37 cellular contexts compared by ENCODE assay signal in genomic region chr3:108959017-108959416, GRCh38. TPM values are rescaled to one million over a fixed set of nuclear protein-coding genes. Genes with fewer than 3 reads are reported as not detected.
DNase-seq lines count a peak whose midpoint lies in the region; ATAC-seq, FAIRE-seq and TF ChIP-seq lines count a peak whose summit lies in the region.
"Had no signal": no experiment of that assay in that cellular context is flagged by ENCODE, and none has a peak within 500 bp of the region (broad histone marks: within the 10 kb centered on the region; RNA-seq: fewer than 3 reads in every experiment).

No MANE protein-coding gene starts in this region.

- BruUV-seq in MCF 10A (replicated peaks; lab: Mats Ljungman, UMichigan) (no TSS peak), mammary epithelial cell (replicated peaks; lab: Mats Ljungman, UMichigan) (no TSS peak)

- no peaks in the 10 kb centered on the region for H3K36me3 ChIP-seq in breast epithelium
- H3K36me3 ChIP-seq in RWPE2 (ENCODE audit: low read depth) = no peaks in the 10 kb centered on the region
- H3K36me3 ChIP-seq in mammary epithelial cell (ENCODE audit: insufficient read depth, low read length) = no peaks in the 10 kb centered on the region
- H3K36me3 ChIP-seq in prostate gland = no peaks in the 10 kb centered on the region
- H3K36me3 ChIP-seq: Peyer's patch, SJCRH30, uterus had no signal

- H3K79me2 ChIP-seq in mammary epithelial cell (ENCODE audit: insufficient read depth, low read length) = no peaks in the 10 kb centered on the region
- H3K79me2 ChIP-seq: parathyroid adenoma had no signal

- no peaks in the 10 kb centered on the region for H3K36me3 Mint-ChIP-seq in MCF 10A (ENCODE audit: insufficient read depth, unreplicated experiment)
- H3K36me3 Mint-ChIP-seq: activated CD8-positive, alpha-beta memory T cell treated with anti-CD3 and anti-CD28 coated beads, Interleukin-2, amount 10 ng/mL, durations not matched to agents 7 days and 5 days; brain had no signal

- H3K9me3 Mint-ChIP-seq in MCF 10A (ENCODE audit: unreplicated experiment) = no peaks in the 10 kb centered on the region
- H3K9me3 Mint-ChIP-seq: activated naive CD8-positive, alpha-beta T cell treated with anti-CD3 and anti-CD28 coated beads, Interleukin-2, amount 50 U/mL, for 24 hours; activated T-cell treated with anti-CD3 and anti-CD28 coated beads, Interleukin-2, amount 50 U/mL, for 4 hours; brain; CD4-positive, alpha-beta T cell; stimulated activated naive CD8-positive, alpha-beta T cell treated with anti-CD3 and anti-CD28 coated beads, Interleukin-15, Interleukin-2, amounts not matched to agents 100 ng/mL and 50 ng/mL, for 24 hours had no signal

- WGBS in mammary epithelial cell (ENCODE audit: low coverage, missing lambda C conversion rate) = 27% methylated on average over 1 of the region's 1 CpG
- WGBS in prostate gland = 79% methylated on average over 1 of the region's 1 CpG

- no peak overlapping the region for H3K27ac ChIP-seq in breast epithelium
- H3K27ac ChIP-seq in RWPE2 (ENCODE audit: poor library complexity, severe bottlenecking) = no peak overlapping the region
- H3K27ac ChIP-seq in mammary epithelial cell (ENCODE audit: insufficient read depth, low read depth, low read length) = no peak overlapping the region
- H3K27ac ChIP-seq in prostate gland = no peak overlapping the region
- H3K27ac ChIP-seq: parathyroid adenoma, Peyer's patch, SJCRH30, uterus had no signal

- FAIRE-seq in urothelium cell line (lab: Jason Lieb, UNC) = no peak
- FAIRE-seq: endothelial cell of umbilical vein, GM19239 had no signal

- no peak overlapping the region for H3K4me3 Mint-ChIP-seq in MCF 10A (ENCODE audit: unreplicated experiment)
- H3K4me3 Mint-ChIP-seq: activated CD8-positive, alpha-beta memory T cell treated with anti-CD3 and anti-CD28 coated beads, Interleukin-2, amount 10 ng/mL, durations not matched to agents 7 days and 5 days; activated naive CD8-positive, alpha-beta T cell treated with anti-CD3 and anti-CD28 coated beads, Interleukin-2, amount 50 U/mL, for 24 hours; activated T-cell treated with anti-CD3 and anti-CD28 coated beads, Interleukin-2, amount 50 U/mL, for 4 hours; brain; CD4-positive, alpha-beta T cell; stimulated activated naive CD8-positive, alpha-beta T cell treated with anti-CD3 and anti-CD28 coated beads, Interleukin-15, Interleukin-2, amounts not matched to agents 100 ng/mL and 50 ng/mL, for 24 hours had no signal

- H3K27ac Mint-ChIP-seq in MCF 10A (ENCODE audit: low read depth, unreplicated experiment) = no peak overlapping the region
- H3K27ac Mint-ChIP-seq: activated CD8-positive, alpha-beta memory T cell treated with anti-CD3 and anti-CD28 coated beads, Interleukin-2, amount 10 ng/mL, durations not matched to agents 7 days and 5 days; activated naive CD8-positive, alpha-beta T cell treated with anti-CD3 and anti-CD28 coated beads, Interleukin-2, amount 50 U/mL, for 24 hours; brain; CD4-positive, alpha-beta T cell; stimulated activated naive CD8-positive, alpha-beta T cell treated with anti-CD3 and anti-CD28 coated beads, Interleukin-15, Interleukin-2, amounts not matched to agents 100 ng/mL and 50 ng/mL, for 24 hours had no signal

- in situ Hi-C loops in mammary epithelial cell (cut with MboI; ENCODE audit: low sequenced_read_pairs in 2 of 2) = no loop called here

- POLR2A ChIA-PET in MCF 10A (lab: Yijun Ruan, JAX) = no interaction called here

- H2AFZ ChIP-seq in mammary epithelial cell (ENCODE audit: low read depth, low read length) = no peak overlapping the region
- H2AFZ ChIP-seq: parathyroid adenoma had no signal

- H3K4me3 ChIP-seq in breast epithelium (no peak overlapping the region), RWPE2 (ENCODE audit: severe bottlenecking) (no peak overlapping the region), mammary epithelial cell (replicated peaks in 1 of 3; ENCODE audit: insufficient read depth in 1 of 3, low read depth in 2 of 3, low read length in 3 of 3) (no peak overlapping the region), prostate gland (no peak overlapping the region)
- H3K4me3 ChIP-seq: Peyer's patch, SJCRH30, uterus had no signal

- CTCF ChIA-PET in MCF 10A (lab: Yijun Ruan, JAX) (interaction anchor here (1.1 kb wide), 1 partner anchor 65 kb away, joined by 4 read pairs; no protein-coding TSS in a partner anchor), mammary epithelial cell (lab: Charles Lee; ENCODE audit: low non-redundant PET) (no interaction called here)

- H3K4me1 ChIP-seq in breast epithelium = no peaks in the 10 kb centered on the region
- H3K4me1 ChIP-seq in RWPE2 (ENCODE audit: insufficient read depth, poor library complexity, severe bottlenecking) = peaks cover 12% of the 10 kb centered on the region
- peaks cover 12% of the 10 kb centered on the region for H3K4me1 ChIP-seq in mammary epithelial cell (ENCODE audit: insufficient read depth, low read length)
- no peaks in the 10 kb centered on the region for H3K4me1 ChIP-seq in prostate gland (replicated peaks)
- H3K4me1 ChIP-seq: parathyroid adenoma, Peyer's patch, SJCRH30, uterus had no signal

- TF ChIP-seq POLR2A in breast epithelium (IDR thresholded peaks at IDR 0.05) (no peak), prostate gland (IDR thresholded peaks at IDR 0.05) (no peak)

- TF ChIP-seq CTCF in MCF 10A (IDR thresholded peaks at IDR 0.05; ENCODE audit: unreplicated experiment) (no peak), breast epithelium (IDR thresholded peaks at IDR 0.05) (no peak), RWPE2 (IDR thresholded peaks at IDR 0.05; ENCODE audit: poor library complexity, severe bottlenecking) (no peak), mammary epithelial cell (conservative IDR thresholded peaks at IDR 0.05 in 1 of 2, IDR thresholded peaks at IDR 0.05 in 1 of 2; ENCODE audit: extremely low read depth in 1 of 2, insufficient read depth in 1 of 2, low read depth in 1 of 2, low read length in 2 of 2) (no peak), prostate gland (IDR thresholded peaks at IDR 0.05) (no peak)

- ATAC-seq in RWPE2 (ENCODE audit: low read depth) (peak; percentile 49; the same call in 1 of the 3 replicates), GM21423 (IDR thresholded peaks at IDR 0.05; ENCODE audit: unreplicated experiment) (no peak)
- ATAC-seq: activated CD8-positive, alpha-beta memory T cell treated with anti-CD3 and anti-CD28 coated beads, Interleukin-2, amount 10 ng/mL, durations not matched to agents 7 days and 5 days; activated naive CD8-positive, alpha-beta T cell treated with anti-CD3 and anti-CD28 coated beads, Interleukin-2, amount 50 U/mL, for 24 hours; activated T-cell treated with anti-CD3 and anti-CD28 coated beads, Interleukin-2, amount 50 U/mL, for 4 hours; left lobe of liver; right cardiac atrium had no signal

- H3K27me3 ChIP-seq in breast epithelium (no peaks in the 10 kb centered on the region), RWPE2 (ENCODE audit: insufficient read depth, poor library complexity, severe bottlenecking) (no peaks in the 10 kb centered on the region), mammary epithelial cell (ENCODE audit: insufficient read depth, low read length) (no peaks in the 10 kb centered on the region), prostate gland (replicated peaks; ENCODE audit: insufficient read depth) (no peaks in the 10 kb centered on the region)
- H3K27me3 ChIP-seq: Peyer's patch, SJCRH30, uterus had no signal

- no peak overlapping the region for H3K9ac ChIP-seq in mammary epithelial cell (ENCODE audit: insufficient read depth, low read length)
- H3K9ac ChIP-seq: parathyroid adenoma had no signal

- no peaks in the 10 kb centered on the region for H4K20me1 ChIP-seq in mammary epithelial cell (ENCODE audit: insufficient read depth, low read length)

- H3K9me3 ChIP-seq in breast epithelium = no peaks in the 10 kb centered on the region
- no peaks in the 10 kb centered on the region for H3K9me3 ChIP-seq in RWPE2 (ENCODE audit: severe bottlenecking)
- no peaks in the 10 kb centered on the region for H3K9me3 ChIP-seq in mammary epithelial cell (replicated peaks; ENCODE audit: insufficient read depth, low read length)
- H3K9me3 ChIP-seq in prostate gland = no peaks in the 10 kb centered on the region
- H3K9me3 ChIP-seq: Peyer's patch, SJCRH30, uterus had no signal

- H3K4me2 ChIP-seq in mammary epithelial cell (ENCODE audit: insufficient read depth, low read depth, low read length) = no peak overlapping the region

- intact Hi-C loops in MCF 10A (cut with micrococcal nuclease) (no loop called here), breast epithelium (cut with DNase I; ENCODE audit: low total_unique reads) (no loop called here), mammary epithelial cell (cut with micrococcal nuclease) (no loop called here), prostate gland (cut with DNase I) (no loop called here)

- DNase-seq in MCF 10A (ENCODE audit: unreplicated experiment) (peak; percentile 36), breast epithelium (ENCODE audit: low spot score in 2 of 2) (no peak), RWPE2 (ENCODE audit: low spot score) (no peak), mammary epithelial cell (peak; percentile 36), urothelium cell line (ENCODE audit: low spot score) (peak; percentile 29), NCI-H1417 treated with DMSO at 0.1 percent for 48 hours (lab: John Stamatoyannopoulos, UW) (no peak), prostate gland (ENCODE audit: low spot score) (no peak)
- DNase-seq: activated CD4-positive, alpha-beta T cell treated with anti-CD3 and anti-CD28 coated beads, Interleukin-2, amount 50 U/mL, for 4 hours; activated CD4-positive, CD25-positive, alpha-beta regulatory T cell; activated CD8-positive, alpha-beta memory T cell treated with anti-CD3 and anti-CD28 coated beads, Interleukin-2, amount 10 ng/mL, durations not matched to agents 7 days and 5 days; activated gamma-delta T cell treated with Interleukin-2 at 50 U/mL for 16 hours; activated naive CD8-positive, alpha-beta T cell treated with anti-CD3 and anti-CD28 coated beads, Interleukin-2, amount 50 U/mL, for 24 hours; activated T-cell treated with anti-CD3 and anti-CD28 coated beads, Interleukin-2, amount 50 U/mL, for 4 hours; AML-193; CD4-positive, alpha-beta T cell; HCEC 1CT; hypothalamus; Karpas-422; mesenchymal stem cell; NCI-H1436; NCI-H2081; NCI-H2227 treated with DMSO at 0.1 percent for 48 hours; NCI-H526; Peyer's patch; right cardiac atrium; SJCRH30; stimulated activated CD4-positive, alpha-beta T cell treated with anti-CD3 and anti-CD28 coated beads, Interleukin-1b, Interleukin-23, amount 100 ng/mL, for 48 hours; uterus had no signal

- H3K4me1 Mint-ChIP-seq in MCF 10A (ENCODE audit: insufficient read depth, unreplicated experiment) = peaks cover 16% of the 10 kb centered on the region
- H3K4me1 Mint-ChIP-seq: brain had no signal

- dilution Hi-C loops in mammary epithelial cell (cut with HindIII; ENCODE audit: low sequenced_read_pairs) = no loop called here

- no peaks in the 10 kb centered on the region for H3K27me3 Mint-ChIP-seq in MCF 10A (ENCODE audit: insufficient read depth, unreplicated experiment)

RNA-seq across cellular contexts. Expression of gene GUCA1C, which starts 5.3 kb away (rescaled TPM):
- total RNA-seq in MCF 10A (2022) = not detected in 2 replicates
- not detected for total RNA-seq in breast epithelium
- total RNA-seq in mammary epithelial cell = not detected
- polyA plus RNA-seq in mammary epithelial cell = 0.15 TPM
- polyA minus RNA-seq in mammary epithelial cell = not detected
- total RNA-seq in prostate gland = not detected
- total RNA-seq: A673; activated CD8-positive, alpha-beta memory T cell treated with anti-CD3 and anti-CD28 coated beads, Interleukin-2, amount 10 ng/mL, durations not matched to agents 7 days and 5 days; activated T-cell treated with anti-CD3 and anti-CD28 coated beads, Interleukin-2, amount 50 U/mL, for 4 hours; CD4-positive, alpha-beta T cell; endothelial cell of umbilical vein; left lobe of liver; Peyer's patch; right cardiac atrium; SJCRH30; uterus had no signal
- polyA plus RNA-seq: endothelial cell of umbilical vein, neural cell, right cardiac atrium had no signal

Comparison
In these comparisons a context has a peak if more than half of its experiments do, and no peak if none do; other contexts are left out.
1. DNase-seq: peak in MCF 10A (single experiment), mammary epithelial cell (single experiment) and urothelium cell line (single experiment); none in breast epithelium (0 of 2), RWPE2 (single experiment), NCI-H1417 treated with DMSO at 0.1 percent for 48 hours (single experiment) and prostate gland (single experiment).